Comparison of ENCODE assay signal across 8 cellular contexts in genomic region chr5:178551059-178551458, GRCh38. TPM values are rescaled to one million over a fixed set of nuclear protein-coding genes. Genes with fewer than 3 reads are reported as not detected.
DNase-seq lines count a peak whose midpoint lies in the region; ATAC-seq and TF ChIP-seq lines count a peak whose summit lies in the region.

No MANE protein-coding gene starts in this region.

- no peak overlapping the region for H3K27ac ChIP-seq in right lobe of liver

- no peak overlapping the region for H3K4me3 Mint-ChIP-seq in CD14-positive monocyte

- no peaks in the 10 kb centered on the region for H3K36me3 Mint-ChIP-seq in CD14-positive monocyte

- no peaks in the 10 kb centered on the region for H3K9me3 ChIP-seq in right lobe of liver

- DNase-seq in CD14-positive monocyte (ENCODE audit: low spot score) (no peak), LNCaP clone FGC (ENCODE audit: low read depth) (peak; percentile 26), astrocyte of the hippocampus (ENCODE audit: low read depth, low spot score) (peak; percentile 21), right lobe of liver (no peak), A172 (ENCODE audit: low spot score) (no peak)
- DNase-seq in stimulated activated CD8-positive, alpha-beta memory T cell treated with anti-CD3 and anti-CD28 coated beads, Interleukin-4, amount 100 ng/mL, for 48 hours, result no peak

- TF ChIP-seq CTCF in CD14-positive monocyte (IDR thresholded peaks at IDR 0.05), result peak; percentile 66
- TF ChIP-seq CTCF in LNCaP clone FGC (IDR thresholded peaks at IDR 0.05; ENCODE audit: control insufficient read depth, extremely low read depth, insufficient read depth), result peak; percentile 51
- TF ChIP-seq CTCF in right lobe of liver (IDR thresholded peaks at IDR 0.05), result peak; percentile 45 to 69 (median 58)

- intact Hi-C loops in CD14-positive monocyte (cut with micrococcal nuclease) (loop anchor here (2.0 kb wide), 3 partner anchors 90 to 270 kb away; no protein-coding TSS in a partner anchor), right lobe of liver (cut with DNase I) (loop anchor here in 1 of 2 donors (5.0 kb wide), 1 partner anchor 274 kb away; no protein-coding TSS in a partner anchor)

- H3K4me1 ChIP-seq in right lobe of liver, result no peaks in the 10 kb centered on the region

- no peaks in the 10 kb centered on the region for H3K36me3 ChIP-seq in right lobe of liver

- no peak for TF ChIP-seq POLR2A in right lobe of liver (IDR thresholded peaks at IDR 0.05)

- H3K27ac Mint-ChIP-seq in CD14-positive monocyte, result no peak overlapping the region

- peaks cover 1 to 4% (median 2%) of the 10 kb centered on the region in 3 donors for H3K27me3 Mint-ChIP-seq in CD14-positive monocyte (ENCODE audit: low read depth in 3 of 3)

- no peak overlapping the region for H3K4me3 ChIP-seq in LNCaP clone FGC (ENCODE audit: low read depth, low read length)
- H3K4me3 ChIP-seq in right lobe of liver, result no peak overlapping the region

- peaks cover 10% of the 10 kb centered on the region for H3K4me1 Mint-ChIP-seq in CD14-positive monocyte

- ATAC-seq in right lobe of liver, result peak; percentile 46 to 69 (median 52)
- no peak for ATAC-seq in HG03280 (IDR thresholded peaks at IDR 0.05; ENCODE audit: unreplicated experiment)
- no peak for ATAC-seq in HG03442 (IDR thresholded peaks at IDR 0.05; ENCODE audit: unreplicated experiment)

- no peaks in the 10 kb centered on the region for H3K27me3 ChIP-seq in right lobe of liver

- H3K9me3 Mint-ChIP-seq in CD14-positive monocyte, result peaks cover 0 to 2% (median 0%) of the 10 kb centered on the region in 7 donors

RNA-seq across cellular contexts. Expression of gene COL23A1, which starts 39.1 kb away (rescaled TPM):
- under 1 TPM in 1 of 2 donors, not detected in 1; 0.11 TPM for polyA plus RNA-seq in CD14-positive monocyte
- 1 to 10 TPM in 2 of 6 experiments, under 1 TPM in 4; 0.25 to 1.2 (median 0.50) TPM for total RNA-seq in right lobe of liver
- not detected in 2 replicates for total RNA-seq in A172 (2014; rRNA removed; shearing (Covaris generic))

Comparison
In these comparisons a context has a peak if more than half of its experiments do, and no peak if none do; other contexts are left out.
1. DNase-seq: peak in LNCaP clone FGC (single experiment) and astrocyte of the hippocampus (single experiment); none in CD14-positive monocyte (single experiment), right lobe of liver (0 of 3), A172 (single experiment) and stimulated activated CD8-positive, alpha-beta memory T cell treated with anti-CD3 and anti-CD28 coated beads, Interleukin-4, amount 100 ng/mL, for 48 hours (single experiment).
2. ATAC-seq: peak in right lobe of liver (4 of 4); none in HG03280 (single experiment) and HG03442 (single experiment).
3. Peak in every context shown above with its lines, with median percentiles within 50 percentile points of each other: CTCF ChIP-seq.